In the genomic region with DNA sequence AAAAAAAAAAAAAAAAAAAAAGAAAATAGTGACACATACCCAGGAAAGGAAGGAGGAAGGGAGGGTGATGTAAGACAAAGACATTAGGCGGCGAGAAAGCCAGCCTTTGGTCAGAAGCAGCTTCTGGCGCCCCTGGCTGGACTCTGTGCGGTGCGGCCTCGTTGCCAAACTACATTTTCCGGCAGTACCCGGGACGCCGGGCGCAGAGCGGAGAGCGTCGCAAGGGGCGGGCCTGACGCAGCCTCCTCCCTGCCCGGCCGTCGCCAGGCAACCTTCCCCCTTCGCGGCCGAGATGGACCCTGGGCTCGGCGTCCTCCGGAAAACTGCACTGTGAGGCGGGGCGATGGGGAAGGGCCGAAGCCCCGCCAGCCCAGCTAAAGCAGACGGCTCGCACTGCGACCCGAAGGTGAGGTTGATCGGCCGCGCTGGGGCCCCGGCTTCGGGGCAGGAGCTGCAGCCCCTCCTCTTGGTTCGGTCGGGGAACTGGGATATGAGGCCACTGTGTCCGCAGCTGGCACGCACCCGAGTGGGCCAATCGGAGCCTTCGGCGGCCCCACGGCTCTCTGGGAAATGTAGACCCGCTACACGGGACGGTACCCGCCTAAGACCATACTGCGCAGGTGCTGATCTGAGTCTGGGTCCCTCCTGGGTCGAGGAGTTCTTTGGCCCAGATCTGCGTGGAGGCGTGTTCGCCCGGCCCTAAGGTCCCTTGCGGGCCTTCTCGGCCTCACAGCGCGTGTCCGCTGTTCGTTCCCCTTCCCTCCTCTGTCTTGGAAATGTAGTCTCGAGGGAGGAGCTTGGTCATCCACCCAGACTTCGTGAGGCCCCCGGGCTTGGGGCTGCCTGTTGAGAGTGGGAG, we compare ENCODE assay signal across 8 cellular contexts. TPM values are rescaled to one million over a fixed set of nuclear protein-coding genes. Genes with fewer than 3 reads are reported as not detected.
DNase-seq lines count a peak whose midpoint lies in the region; ATAC-seq and TF ChIP-seq lines count a peak whose summit lies in the region.

No MANE protein-coding gene starts in this region.

- ATAC-seq in HG03432 (IDR thresholded peaks at IDR 0.05; ENCODE audit: unreplicated experiment) = peak; percentile 47
- peak; percentile 67 for ATAC-seq in lung (ENCODE audit: insufficient read depth, low FRiP score)

- WGBS in lung, 2 donors = 0 to 1% methylated on average over 60 to 66 of the region's 66 CpGs

- TF ChIP-seq POLR2A in GM19193 (IDR thresholded peaks at IDR 0.05; ENCODE audit: extremely low read depth, insufficient read depth, insufficient read length) = peak; percentile 81

- peak overlapping the region; percentile 85 for H3K4me3 ChIP-seq in lung

- in situ Hi-C loops in ACHN (cut with HindIII; ENCODE audit: low pct_ligation_motif_present, low pct_unique_long_range_greater_than_20kb, low sequenced_read_pairs) = no loop called here

- peak overlapping the region; percentile 83 to 93 for H3K27ac ChIP-seq in lung (ENCODE audit: low read depth in 1 of 2, low read length in 1 of 2)

- DNase-seq in ACHN = peak; percentile 85
- DNase-seq in activated CD4-positive, alpha-beta T cell treated with anti-CD3 and anti-CD28 coated beads for 24 hours (ENCODE audit: low read depth in 2 of 2) = peak; percentile 59 to 71
- peak; percentile 94 for DNase-seq in dermis blood vessel endothelial cell
- DNase-seq in lung (ENCODE audit: low spot score) = peak; percentile 89
- DNase-seq in stimulated activated CD8-positive, alpha-beta memory T cell treated with anti-CD3 and anti-CD28 coated beads, Interleukin-12 subunit alpha, Interleukin-12 subunit beta, amount 100 ng/mL, for 4 hours (ENCODE audit: low read depth) = peak; percentile 63
- no peak for DNase-seq in occipital lobe (lab: John Stamatoyannopoulos, UW)

- peaks cover 0 to 5% of the 10 kb centered on the region in 2 donors for H3K4me1 ChIP-seq in lung (ENCODE audit: control insufficient read depth in 2 of 2, insufficient read depth in 2 of 2, low read length in 2 of 2)

- H3K9me3 ChIP-seq in lung (ENCODE audit: control insufficient read depth in 2 of 2, insufficient read depth in 1 of 2, low read length in 1 of 2) = no peaks in the 10 kb centered on the region

- no peaks in the 10 kb centered on the region for H3K27me3 ChIP-seq in lung (ENCODE audit: control insufficient read depth, insufficient read depth)

- peaks cover 0 to 7% of the 10 kb centered on the region in 2 donors for H3K36me3 ChIP-seq in lung (ENCODE audit: control insufficient read depth in 2 of 2, insufficient read depth in 2 of 2, low read length in 2 of 2)

- TF ChIP-seq CTCF in lung (IDR thresholded peaks at IDR 0.05; ENCODE audit: control extremely low read depth, extremely low read depth) = no peak

RNA-seq across cellular contexts. Expression of gene MZF1, which starts 2.3 kb away (rescaled TPM):
- total RNA-seq in dermis blood vessel endothelial cell (14.5 and 15.8 TPM in 2 replicates), lung (10 to 100 TPM; 28.4 to 37.5 TPM), occipital lobe (13.1 TPM)
- polyA plus RNA-seq in lung = 10 to 100 TPM; 19.2 to 31.7 TPM

RNA-seq across cellular contexts. Expression of gene UBE2M, which starts 17.0 kb away (rescaled TPM):
- 58.9 and 67.6 TPM in 2 replicates for total RNA-seq in dermis blood vessel endothelial cell
- 10 to 100 TPM; 25.9 to 55.6 TPM for total RNA-seq in lung
- polyA plus RNA-seq in lung = 10 to 100 TPM; 55.7 to 60.7 TPM
- 45.5 TPM for total RNA-seq in occipital lobe

RNA-seq across cellular contexts. Expression of gene CHMP2A, which starts 20.5 kb away (rescaled TPM):
- total RNA-seq in dermis blood vessel endothelial cell = 84.6 and 107 TPM in 2 replicates
- total RNA-seq in lung = 100 to 1,000 TPM in 1 of 2 donors, 10 to 100 TPM in 1; 87.7 to 156 TPM
- polyA plus RNA-seq in lung = 100 to 1,000 TPM; 227 to 309 TPM
- 47.7 TPM for total RNA-seq in occipital lobe

RNA-seq across cellular contexts. Expression of gene TRIM28, which starts 31.5 kb away (rescaled TPM):
- total RNA-seq in dermis blood vessel endothelial cell (259 and 492 TPM in 2 replicates), lung (100 to 1,000 TPM; 171 to 250 TPM), occipital lobe (276 TPM)
- 100 to 1,000 TPM; 175 to 188 TPM for polyA plus RNA-seq in lung

RNA-seq across cellular contexts. Expression of gene ZBTB45, which starts 55.8 kb away (rescaled TPM):
- 6.1 and 9.3 TPM in 2 replicates for total RNA-seq in dermis blood vessel endothelial cell
- total RNA-seq in lung = 10 to 100 TPM in 1 of 2 donors, 1 to 10 TPM in 1; 6.0 to 20.2 TPM
- polyA plus RNA-seq in lung = 1 to 10 TPM; 7.7 to 9.6 TPM
- 5.0 TPM for total RNA-seq in occipital lobe
